ENCODE assay signal across 19 cellular contexts in genomic region chr4:94463771-94464170, GRCh38. TPM values are rescaled to one million over a fixed set of nuclear protein-coding genes. Genes with fewer than 3 reads are reported as not detected.
A peak's percentile ranks its signal among the peaks of the same experiment; 100 is the strongest.
DNase-seq lines count a peak whose midpoint lies in the region; ATAC-seq, FAIRE-seq and TF ChIP-seq lines count a peak whose summit lies in the region.
"Had no signal": no experiment of that assay in that cellular context is flagged by ENCODE, and none has a peak within 500 bp of the region (broad histone marks: within the 10 kb centered on the region; RNA-seq: fewer than 3 reads in every experiment).

No MANE protein-coding gene starts in this region.

- H3K9ac ChIP-seq in mammary epithelial cell (ENCODE audit: insufficient read depth, low read length): no peak overlapping the region
- H3K9ac ChIP-seq in HepG2 (ENCODE audit: insufficient read depth, low read depth, low read length): no peak overlapping the region

- H3K4me3 ChIP-seq in heart left ventricle: peak overlapping the region in 3 of 12 donors; percentile 3 to 18 (median 7)
- H3K4me3 ChIP-seq in mammary epithelial cell (replicated peaks in 1 of 3; ENCODE audit: insufficient read depth in 1 of 3, low read depth in 2 of 3, low read length in 3 of 3): no peak overlapping the region
- H3K4me3 ChIP-seq in HepG2 (replicated peaks in 1 of 3; ENCODE audit: insufficient read depth in 1 of 3, low read depth in 2 of 3, low read length in 3 of 3): no peak overlapping the region
- H3K4me3 ChIP-seq: vagina had no signal

- peak overlapping the region in 8 of 12 donors; percentile 0 to 100 (median 98) for H3K27ac ChIP-seq in heart left ventricle
- H3K27ac ChIP-seq in mammary epithelial cell (ENCODE audit: insufficient read depth, low read depth, low read length): peak overlapping the region; percentile 75
- H3K27ac ChIP-seq in HepG2 (ENCODE audit: extremely low read length, insufficient read depth, low read length): peak overlapping the region; percentile 33
- H3K27ac ChIP-seq: vagina had no signal

- H3K27me3 ChIP-seq in heart left ventricle (no peaks in the 10 kb centered on the region), mammary epithelial cell (ENCODE audit: insufficient read depth, low read length) (no peaks in the 10 kb centered on the region), HepG2 (ENCODE audit: control insufficient read depth in 1 of 2, insufficient read depth in 2 of 2, low read length in 2 of 2) (no peaks in the 10 kb centered on the region)
- H3K27me3 ChIP-seq: dorsolateral prefrontal cortex, vagina had no signal

- no peak for TF ChIP-seq POLR2A in heart left ventricle (IDR thresholded peaks at IDR 0.05)
- TF ChIP-seq POLR2A in HepG2 (IDR thresholded peaks at IDR 0.05; ENCODE audit: insufficient read depth in 1 of 2, low read depth in 2 of 2, low read length in 2 of 2): no peak

- H4K20me1 ChIP-seq in mammary epithelial cell (ENCODE audit: insufficient read depth, low read length) (no peaks in the 10 kb centered on the region), HepG2 (ENCODE audit: insufficient read depth, low read length) (peaks cover 20% of the 10 kb centered on the region; the same call in 1 of the 2 replicates)

- intact Hi-C loops in heart left ventricle (cut with DNase I): loop anchor here in 2 of 10 donors (1.0 to 10.0 kb wide), 3 partner anchors 21 to 121 kb away; no protein-coding TSS in a partner anchor
- intact Hi-C loops in cardiac septum (cut with DNase I): no loop called here
- intact Hi-C loops in mammary epithelial cell (cut with micrococcal nuclease): no loop called here
- intact Hi-C loops in HepG2 (cut with micrococcal nuclease; ENCODE audit: unreplicated experiment): no loop called here

- POLR2A ChIA-PET in HepG2 (lab: Yijun Ruan, JAX): no interaction called here

- in situ Hi-C loops in mammary epithelial cell (cut with MboI; ENCODE audit: low sequenced_read_pairs in 2 of 2): no loop called here
- in situ Hi-C loops in HepG2 (cut with HindIII; ENCODE audit: extremely low pct_ligation_motif_present, low pct_unique_long_range_greater_than_20kb): no loop called here

- H3K4me1 Mint-ChIP-seq in stimulated activated effector memory CD8-positive, alpha-beta T cell treated with anti-CD3 and anti-CD28 coated beads, Interleukin-12 subunit alpha, Interleukin-12 subunit beta, amount 100 ng/mL, for 72 hours: peaks cover 14% of the 10 kb centered on the region

- TF ChIP-seq EP300 in HepG2 (IDR thresholded peaks at IDR 0.05; ENCODE audit: low read depth in 2 of 2, low read length in 2 of 2) (no peak), HepG2 (CRISPR knock-in tag; IDR thresholded peaks at IDR 0.05; ENCODE audit: borderline replicate concordance) (no peak)

- 59 to 78% (median 67%) methylated on average over 1 of the region's 1 CpG for WGBS in heart left ventricle, 4 donors
- 100% methylated on average over 1 of the region's 1 CpG for WGBS in mammary epithelial cell (ENCODE audit: low coverage, missing lambda C conversion rate)
- 96% methylated on average over 1 of the region's 1 CpG for WGBS in HepG2 (ENCODE audit: low lambda C conversion rate)

- H3K79me2 ChIP-seq in mammary epithelial cell (ENCODE audit: insufficient read depth, low read length): peaks cover 99% of the 10 kb centered on the region
- H3K79me2 ChIP-seq in HepG2 (ENCODE audit: insufficient read depth, low read length): peaks cover 95% of the 10 kb centered on the region

- FAIRE-seq in HepG2 (lab: Jason Lieb, UNC): no peak

- H2AFZ ChIP-seq in mammary epithelial cell (ENCODE audit: low read depth, low read length): no peak overlapping the region
- H2AFZ ChIP-seq in HepG2 (ENCODE audit: low read length): no peak overlapping the region

- no peaks in the 10 kb centered on the region for H3K9me3 Mint-ChIP-seq in stimulated activated effector memory CD8-positive, alpha-beta T cell treated with anti-CD3 and anti-CD28 coated beads, Interleukin-12 subunit alpha, Interleukin-12 subunit beta, amount 100 ng/mL, for 72 hours
- H3K9me3 Mint-ChIP-seq: activated T-helper 2 cell treated with anti-CD3 and anti-CD28 coated beads, Interferon-gamma antibody, Interleukin-2, Interleukin-4, amounts not matched to agents 10 μg/mL and 5 μg/mL and 100 μg/mL, durations not matched to agents 14 hours and 24 hours and 36 hours; CD4-positive, alpha-beta memory T cell; T-helper 1 cell treated with Interleukin-12 subunit alpha and Interleukin-12 subunit beta and Interleukin-4 antibody, amounts not matched to agents 30 μg/mL and 1 μg/mL, for 36 hours had no signal

- ATAC-seq in heart left ventricle (peak in 1 of 4 donors; percentile 18), HepG2 (peak; percentile 55), GM21367 (IDR thresholded peaks at IDR 0.05; ENCODE audit: unreplicated experiment) (no peak), HG03378 (IDR thresholded peaks at IDR 0.05; ENCODE audit: unreplicated experiment) (no peak)
- peak; percentile 76 for ATAC-seq in stimulated activated effector memory CD8-positive, alpha-beta T cell treated with anti-CD3 and anti-CD28 coated beads, Interleukin-12 subunit alpha, Interleukin-12 subunit beta, amount 100 ng/mL, for 72 hours
- ATAC-seq: left lobe of liver had no signal

- no TSS peak for BruUV-seq in mammary epithelial cell (replicated peaks; lab: Mats Ljungman, UMichigan)
- BruUV-seq in HepG2 (replicated peaks; lab: Mats Ljungman, UMichigan): no TSS peak

- dilution Hi-C loops in mammary epithelial cell (cut with HindIII; ENCODE audit: low sequenced_read_pairs): no loop called here

- no peak for TF ChIP-seq RAD21 in HepG2 (CRISPR knock-in tag; IDR thresholded peaks at IDR 0.05)

- H3K27ac Mint-ChIP-seq in stimulated activated effector memory CD8-positive, alpha-beta T cell treated with anti-CD3 and anti-CD28 coated beads, Interleukin-12 subunit alpha, Interleukin-12 subunit beta, amount 100 ng/mL, for 72 hours: no peak overlapping the region
- H3K27ac Mint-ChIP-seq: activated T-helper 2 cell treated with anti-CD3 and anti-CD28 coated beads, Interferon-gamma antibody, Interleukin-2, Interleukin-4, amounts not matched to agents 10 μg/mL and 5 μg/mL and 100 μg/mL, durations not matched to agents 14 hours and 24 hours and 36 hours; T-helper 1 cell treated with Interleukin-12 subunit alpha and Interleukin-12 subunit beta and Interleukin-4 antibody, amounts not matched to agents 30 μg/mL and 1 μg/mL, for 36 hours had no signal

- H3K4me1 ChIP-seq in heart left ventricle (peaks cover 3 to 99% (median 52%) of the 10 kb centered on the region in 12 donors), mammary epithelial cell (ENCODE audit: insufficient read depth, low read length) (peaks cover 23% of the 10 kb centered on the region), HepG2 (ENCODE audit: insufficient read depth, low read length) (peaks cover 92% of the 10 kb centered on the region)

- peaks cover 0 to 6% (median 0%) of the 10 kb centered on the region in 9 donors for H3K36me3 ChIP-seq in heart left ventricle
- H3K36me3 ChIP-seq in mammary epithelial cell (ENCODE audit: insufficient read depth, low read length): peaks cover 2% of the 10 kb centered on the region
- H3K36me3 ChIP-seq in HepG2 (replicated peaks in 1 of 2; ENCODE audit: control insufficient read depth in 1 of 2, insufficient read depth in 2 of 2, low read length in 2 of 2): 0 out of 5 replicates have a peak, but pooled peaks cover 0 to 1% of the 10 kb centered on the region in 2 experiments
- H3K36me3 ChIP-seq: vagina had no signal

- DNase-seq in heart left ventricle (no peak), cardiac septum (ENCODE audit: low spot score) (no peak), mammary epithelial cell (peak; percentile 72), HepG2 (ENCODE audit: low spot score) (no peak), islet precursor cell (no peak)
- DNase-seq in stimulated activated effector memory CD8-positive, alpha-beta T cell treated with anti-CD3 and anti-CD28 coated beads, Interleukin-12 subunit alpha, Interleukin-12 subunit beta, amount 100 ng/mL, for 72 hours (ENCODE audit: low spot score in 2 of 2): no peak
- DNase-seq: ACHN; activated CD4-positive, CD25-positive, alpha-beta regulatory T cell; aorta; CD4-positive, alpha-beta memory T cell; dorsolateral prefrontal cortex; Kasumi-1; NCI-H1417 treated with DMSO at 0.1 percent for 48 hours had no signal

- H3K36me3 Mint-ChIP-seq in stimulated activated effector memory CD8-positive, alpha-beta T cell treated with anti-CD3 and anti-CD28 coated beads, Interleukin-12 subunit alpha, Interleukin-12 subunit beta, amount 100 ng/mL, for 72 hours: no peaks in the 10 kb centered on the region

- H3K9me3 ChIP-seq in heart left ventricle: no peaks in the 10 kb centered on the region
- no peaks in the 10 kb centered on the region for H3K9me3 ChIP-seq in mammary epithelial cell (replicated peaks; ENCODE audit: insufficient read depth, low read length)
- H3K9me3 ChIP-seq in HepG2 (ENCODE audit: low read length): no peaks in the 10 kb centered on the region
- H3K9me3 ChIP-seq: vagina had no signal

- CTCF ChIA-PET in mammary epithelial cell (lab: Charles Lee; ENCODE audit: low non-redundant PET) (no interaction called here), HepG2 (lab: Yijun Ruan, JAX; ENCODE audit: low intra/inter-chr PET ratio, low total read pairs) (no interaction called here)

- no peak overlapping the region for H3K4me3 Mint-ChIP-seq in stimulated activated effector memory CD8-positive, alpha-beta T cell treated with anti-CD3 and anti-CD28 coated beads, Interleukin-12 subunit alpha, Interleukin-12 subunit beta, amount 100 ng/mL, for 72 hours
- H3K4me3 Mint-ChIP-seq: CD4-positive, alpha-beta memory T cell; T-helper 1 cell treated with Interleukin-12 subunit alpha and Interleukin-12 subunit beta and Interleukin-4 antibody, amounts not matched to agents 30 μg/mL and 1 μg/mL, for 36 hours had no signal

- H3K4me2 ChIP-seq in mammary epithelial cell (ENCODE audit: insufficient read depth, low read depth, low read length) (peak overlapping the region; percentile 6), HepG2 (ENCODE audit: low read depth, low read length) (peak overlapping the region; percentile 19; the same call in 1 of the 2 replicates)

- TF ChIP-seq CTCF in heart left ventricle (IDR thresholded peaks at IDR 0.05) (no peak), mammary epithelial cell (conservative IDR thresholded peaks at IDR 0.05 in 1 of 2, IDR thresholded peaks at IDR 0.05 in 1 of 2; ENCODE audit: extremely low read depth in 1 of 2, insufficient read depth in 1 of 2, low read depth in 1 of 2, low read length in 2 of 2) (no peak), HepG2 (CRISPR knock-in tag; IDR thresholded peaks at IDR 0.05) (no peak)

RNA-seq across cellular contexts. Expression of gene PDLIM5, which starts 12.0 kb away (rescaled TPM):
- total RNA-seq in heart left ventricle: 1,000 to 10,000 TPM in 7 of 9 donors, 100 to 1,000 TPM in 2; 814 to 1,378 (median 1,064) TPM
- 100 to 1,000 TPM; 262 to 648 TPM for polyA plus RNA-seq in heart left ventricle
- 1,256 TPM for total RNA-seq in cardiac septum
- total RNA-seq in mammary epithelial cell: 100 to 1,000 TPM; 199 to 225 TPM
- polyA plus RNA-seq in mammary epithelial cell: 160 TPM
- 237 TPM for polyA minus RNA-seq in mammary epithelial cell
- total RNA-seq in HepG2 (2016; rRNA removed; fragmentation: Illumina TruSeq; extraction: Trizol): 52.8 and 70.2 TPM in 2 replicates
- total RNA-seq in HepG2 (2016; cell fraction: cytosol; rRNA removed; fragmentation: Illumina TruSeq; extraction: Trizol; ENCODE audit: low read depth): 11.2 and 14.5 TPM in 2 replicates
- 52.2 and 54.1 TPM in 2 replicates for total RNA-seq in HepG2 (2016; cell fraction: insoluble cytoplasmic fraction; rRNA removed; fragmentation: Illumina TruSeq; extraction: Trizol)
- total RNA-seq in HepG2 (2016; cell fraction: membrane; rRNA removed; fragmentation: Illumina TruSeq; extraction: Trizol): 17.9 and 18.7 TPM in 2 replicates
- 88.4 and 102 TPM in 2 replicates for total RNA-seq in HepG2 (2016; cell fraction: nucleus; rRNA removed; fragmentation: Illumina TruSeq; extraction: Trizol)
- 107 and 119 TPM in 2 replicates for polyA plus RNA-seq in HepG2 (2011; rRNA removed)
- 76.4 TPM in 2 replicates for polyA plus RNA-seq in HepG2 (2011; cell fraction: cytosol; rRNA removed)
- polyA plus RNA-seq in HepG2 (2011; cell fraction: nucleus; rRNA removed): 70.2 and 73.2 TPM in 2 replicates
- 49.7 and 51.7 TPM in 2 replicates for polyA plus RNA-seq in HepG2 (2012)
- polyA plus RNA-seq in HepG2 (2016; cell fraction: cytosol; fragmentation: Illumina TruSeq; extraction: Trizol; ENCODE audit: low read depth): 3.8 and 5.4 TPM in 2 replicates
- polyA plus RNA-seq in HepG2 (2016; cell fraction: insoluble cytoplasmic fraction; fragmentation: Illumina TruSeq; extraction: Trizol; ENCODE audit: low read depth): 43.1 and 47.2 TPM in 2 replicates
- 10.0 and 10.3 TPM in 2 replicates for polyA plus RNA-seq in HepG2 (2016; cell fraction: membrane; fragmentation: Illumina TruSeq; extraction: Trizol; ENCODE audit: low read depth)
- polyA plus RNA-seq in HepG2 (2016; cell fraction: nucleus; fragmentation: Illumina TruSeq; extraction: Trizol; ENCODE audit: insufficient read depth, low read depth): 37.0 and 39.1 TPM in 2 replicates
- polyA minus RNA-seq in HepG2 (2011; rRNA and poly(A)+ RNA removed; ENCODE audit: low replicate concordance): 133 and 288 TPM in 2 replicates
- 49.8 and 79.5 TPM in 2 replicates for polyA minus RNA-seq in HepG2 (2011; cell fraction: cytosol; rRNA and poly(A)+ RNA removed)
- 358 and 434 TPM in 2 replicates for polyA minus RNA-seq in HepG2 (2011; cell fraction: nucleus; rRNA and poly(A)+ RNA removed)

Comparison
In these comparisons a context has a peak if more than half of its experiments do, and no peak if none do; other contexts are left out.
1. ATAC-seq: peak in HepG2 (single experiment) and stimulated activated effector memory CD8-positive, alpha-beta T cell treated with anti-CD3 and anti-CD28 coated beads, Interleukin-12 subunit alpha, Interleukin-12 subunit beta, amount 100 ng/mL, for 72 hours (single experiment); none in GM21367 (single experiment) and HG03378 (single experiment).
2. H3K27ac ChIP-seq: peak in every context shown above with its lines; median percentile 98 in heart left ventricle; 75 in mammary epithelial cell; 33 in HepG2.